ENCODE assay signal across 9 cellular contexts in genomic region chr14:20821521-20822108, GRCh38. TPM values are rescaled to one million over a fixed set of nuclear protein-coding genes. Genes with fewer than 3 reads are reported as not detected.
A peak's percentile ranks its signal among the peaks of the same experiment; 100 is the strongest.
DNase-seq lines count a peak whose midpoint lies in the region; ATAC-seq and TF ChIP-seq lines count a peak whose summit lies in the region.
"Not testable (repeated sequence)": the region's sequence is repeated elsewhere in the genome, so short reads cannot be mapped to it uniquely, and the experiment has no call there.
"Had no signal": no experiment of that assay in that cellular context is flagged by ENCODE, and none has a peak within 500 bp of the region (broad histone marks: within the 10 kb centered on the region; RNA-seq: fewer than 3 reads in every experiment).

No MANE protein-coding gene starts in this region.

- H3K27ac ChIP-seq in caudate nucleus (ENCODE audit: low read depth, low read length) (peak overlapping the region; percentile 50), mucosa of rectum (ENCODE audit: low read depth in 2 of 2, low read length in 2 of 2) (peak overlapping the region; percentile 29 to 38)
- not testable (repeated sequence) for H3K27ac ChIP-seq in gastrocnemius medialis

- not testable (repeated sequence) for H3K36me3 Mint-ChIP-seq in Calu3 (ENCODE audit: insufficient read depth, unreplicated experiment); activated CD4-positive, alpha-beta memory T cell treated with anti-CD3 and anti-CD28 coated beads for 36 hours

- not testable (repeated sequence) for H3K36me3 ChIP-seq in mucosa of rectum (ENCODE audit: control insufficient read depth in 2 of 2, insufficient read depth in 2 of 2, low read length in 2 of 2); gastrocnemius medialis

- not testable (repeated sequence) for BruUV-seq in Calu3 (replicated peaks; lab: Mats Ljungman, UMichigan)

- intact Hi-C loops in Calu3 (cut with micrococcal nuclease; ENCODE audit: unreplicated experiment); activated CD4-positive, alpha-beta memory T cell treated with anti-CD3 and anti-CD28 coated beads for 36 hours (cut with micrococcal nuclease); Right ventricle myocardium superior (cut with DNase I); gastrocnemius medialis (cut with DNase I; ENCODE audit: low total_unique reads): not testable (repeated sequence)

- DNase-seq in Calu3: peak; percentile 11
- DNase-seq in activated CD4-positive, alpha-beta memory T cell treated with anti-CD3 and anti-CD28 coated beads for 36 hours: peak; percentile 17
- DNase-seq in caudate nucleus (lab: John Stamatoyannopoulos, UW): peak in 4 of 61 donors; percentile 15 to 27 (median 22)
- DNase-seq in Right ventricle myocardium superior: peak; percentile 50
- DNase-seq in kidney glomerular epithelial cell (lab: John Stamatoyannopoulos, UW): peak; percentile 77
- peak; percentile 30 to 37 for DNase-seq in gastrocnemius medialis

- not testable (repeated sequence) for H3K27me3 ChIP-seq in mucosa of rectum (ENCODE audit: control insufficient read depth in 2 of 2, insufficient read depth in 2 of 2, low read length in 2 of 2); gastrocnemius medialis

- CTCF ChIA-PET in Calu3 (lab: Charles Lee): interaction anchor here (0.9 kb wide), 1 partner anchor 19 kb away, joined by 3 read pairs; the partner anchor contains the start of gene RNASE1
- CTCF ChIA-PET in activated CD4-positive, alpha-beta memory T cell treated with anti-CD3 and anti-CD28 coated beads for 36 hours (lab: Charles Lee): not testable (repeated sequence)

- POLR2A ChIA-PET in activated CD4-positive, alpha-beta memory T cell treated with anti-CD3 and anti-CD28 coated beads for 36 hours (lab: Charles Lee): not testable (repeated sequence)

- not testable (repeated sequence) for H3K9me3 ChIP-seq in mucosa of rectum (ENCODE audit: control insufficient read depth in 2 of 2, low read length in 2 of 2); gastrocnemius medialis

- not testable (repeated sequence) for H3K9me3 Mint-ChIP-seq in Calu3 (ENCODE audit: low read depth, unreplicated experiment); activated CD4-positive, alpha-beta memory T cell treated with anti-CD3 and anti-CD28 coated beads for 36 hours

- H3K27me3 Mint-ChIP-seq in Calu3 (ENCODE audit: unreplicated experiment); activated CD4-positive, alpha-beta memory T cell treated with anti-CD3 and anti-CD28 coated beads for 36 hours: not testable (repeated sequence)

- H3K4me3 ChIP-seq in mucosa of rectum (ENCODE audit: low read length in 2 of 2); gastrocnemius medialis: not testable (repeated sequence)

- TF ChIP-seq POLR2A in gastrocnemius medialis (IDR thresholded peaks at IDR 0.05): not testable (repeated sequence)

- H3K9ac ChIP-seq in mucosa of rectum (ENCODE audit: low read depth in 1 of 2, low read length in 2 of 2): not testable (repeated sequence)

- not testable (repeated sequence) for H3K4me1 ChIP-seq in mucosa of rectum (ENCODE audit: control insufficient read depth in 2 of 2, insufficient read depth in 2 of 2, low read length in 2 of 2); gastrocnemius medialis

- H3K27ac Mint-ChIP-seq in Calu3 (ENCODE audit: unreplicated experiment); activated CD4-positive, alpha-beta memory T cell treated with anti-CD3 and anti-CD28 coated beads for 36 hours: not testable (repeated sequence)

- ATAC-seq in Right ventricle myocardium superior (ENCODE audit: poor library complexity): peak; percentile 60
- ATAC-seq in gastrocnemius medialis: not testable (repeated sequence)

- not testable (repeated sequence) for H3K4me3 Mint-ChIP-seq in Calu3 (ENCODE audit: low read depth, unreplicated experiment); activated CD4-positive, alpha-beta memory T cell treated with anti-CD3 and anti-CD28 coated beads for 36 hours

- peaks cover 21% of the 10 kb centered on the region for H3K4me1 Mint-ChIP-seq in Calu3 (ENCODE audit: low read depth, unreplicated experiment)
- not testable (repeated sequence) for H3K4me1 Mint-ChIP-seq in activated CD4-positive, alpha-beta memory T cell treated with anti-CD3 and anti-CD28 coated beads for 36 hours (ENCODE audit: low read depth)

- in situ Hi-C loops in gastrocnemius medialis (cut with MboI; ENCODE audit: low sequenced_read_pairs in 4 of 4): not testable (repeated sequence)

- not testable (repeated sequence) for TF ChIP-seq CTCF in Calu3 (IDR thresholded peaks at IDR 0.05; ENCODE audit: unreplicated experiment); gastrocnemius medialis (IDR thresholded peaks at IDR 0.05 in 4 of 5, conservative IDR thresholded peaks at IDR 0.05 in 1 of 5)

RNA-seq across cellular contexts. Expression of gene RNASE1, which starts 19.0 kb away (rescaled TPM):
- total RNA-seq in Calu3 (2022) (40.2 and 45.8 TPM in 2 replicates), Right ventricle myocardium superior (317 TPM), gastrocnemius medialis (100 to 1,000 TPM; 157 to 198 (median 190) TPM)
- not detected for total RNA-seq in activated CD4-positive, alpha-beta memory T cell treated with anti-CD3 and anti-CD28 coated beads for 36 hours
- total RNA-seq: OCI-LY7 had no signal

RNA-seq across cellular contexts. Expression of gene RNASE6, which starts 40.5 kb away (rescaled TPM):
- total RNA-seq in Calu3 (2022): not detected in 2 replicates
- 1 to 10 TPM; 1.6 to 2.3 TPM for total RNA-seq in activated CD4-positive, alpha-beta memory T cell treated with anti-CD3 and anti-CD28 coated beads for 36 hours
- 6.4 TPM for total RNA-seq in Right ventricle myocardium superior
- total RNA-seq in gastrocnemius medialis: 1 to 10 TPM in 3 of 4 donors, under 1 TPM in 1; 0.61 to 5.9 (median 4.8) TPM

RNA-seq across cellular contexts. Expression of gene EDDM3B, which starts 53.4 kb away (rescaled TPM):
- not detected in 2 replicates for total RNA-seq in Calu3 (2022)
- total RNA-seq in activated CD4-positive, alpha-beta memory T cell treated with anti-CD3 and anti-CD28 coated beads for 36 hours: not detected
- total RNA-seq in Right ventricle myocardium superior: not detected
- not detected for total RNA-seq in gastrocnemius medialis
- total RNA-seq: CD4-positive, alpha-beta memory T cell; OCI-LY7 had no signal

Comparison
In these comparisons a context has a peak if more than half of its experiments do, and no peak if none do; other contexts are left out.
1. RNA of gene RNASE1, which starts 19.0 kb away (total RNA-seq): 317 TPM in Right ventricle myocardium superior (single experiment), 157 to 198 TPM in gastrocnemius medialis and 40.2 to 45.8 TPM in Calu3; not detected in activated CD4-positive, alpha-beta memory T cell treated with anti-CD3 and anti-CD28 coated beads for 36 hours; every median in the first group is over 10 times any median in the second.